ENCODE assay signal across 18 cellular contexts in the genomic region with DNA sequence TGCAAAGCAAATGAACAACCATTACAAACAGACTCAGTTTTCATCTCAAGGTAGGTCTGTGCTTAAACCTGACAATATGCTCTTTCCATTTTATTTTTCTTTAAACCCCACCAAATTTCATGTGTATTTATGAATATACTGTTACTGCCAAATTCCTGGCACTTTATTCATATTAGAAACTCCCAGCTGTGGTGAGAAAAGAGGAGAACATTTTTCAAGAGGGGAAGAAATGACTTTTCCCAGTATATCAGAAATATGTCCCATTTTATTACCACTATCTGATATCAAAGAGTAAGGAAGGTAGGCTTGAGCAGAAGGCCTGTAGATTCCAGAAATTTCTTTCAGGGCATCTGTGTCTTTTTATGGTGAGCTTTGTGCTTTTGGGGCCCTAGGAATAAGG.
"Had no signal": no experiment of that assay in that cellular context is flagged by ENCODE, and none has a peak within 500 bp of the region (broad histone marks: within the 10 kb centered on the region; RNA-seq: fewer than 3 reads in every experiment).

No MANE protein-coding gene starts in this region.

- H3K4me1 Mint-ChIP-seq: T-helper 17 cell had no signal

- H3K27ac ChIP-seq: adrenal gland, colonic mucosa, right atrium auricular region, WERI-Rb-1 had no signal

- H3K4me1 ChIP-seq: colonic mucosa, right atrium auricular region had no signal

- H3K4me3 ChIP-seq: adrenal gland, colonic mucosa, right atrium auricular region had no signal

- DNase-seq: activated CD4-positive, alpha-beta T cell treated with anti-CD3 and anti-CD28 coated beads, Interleukin-2, amount 50 U/mL, for 48 hours; activated naive CD4-positive, alpha-beta T cell treated with anti-CD3 and anti-CD28 coated beads, Interleukin-2, amount 50 U/mL, for 16 hours; activated T-cell treated with anti-CD3 and anti-CD28 coated beads, Interleukin-2, amount 50 U/mL, for 1 hour; colonic mucosa; kidney glomerular epithelial cell; left ventricle myocardium superior; mesendoderm; nucleus accumbens; small intestine; stimulated activated naive CD8-positive, alpha-beta T cell treated with anti-CD3 and anti-CD28 coated beads, Interleukin-15, Interleukin-2, amounts not matched to agents 100 U/mL and 50 U/mL, for 24 hours; T-helper 17 cell; WERI-Rb-1 had no signal

- H3K27ac Mint-ChIP-seq: activated T-helper 2 cell treated with anti-CD3 and anti-CD28 coated beads, Interferon-gamma antibody, Interleukin-2, Interleukin-4, amounts not matched to agents 10 μg/mL and 5 μg/mL and 100 μg/mL, durations not matched to agents 14 hours and 24 hours and 36 hours; progenitor cell of endocrine pancreas; T-helper 17 cell had no signal

- FAIRE-seq: endometrium, small intestine had no signal

- H3K9me3 Mint-ChIP-seq: nephron had no signal

- H3K36me3 ChIP-seq: adrenal gland, colonic mucosa, right atrium auricular region, WERI-Rb-1 had no signal

- H3K4me3 Mint-ChIP-seq: nephron, T-helper 17 cell had no signal

- H3K27me3 Mint-ChIP-seq: T-helper 17 cell had no signal

- H3K9me3 ChIP-seq: adrenal gland, colonic mucosa, right atrium auricular region had no signal

- H3K27me3 ChIP-seq: adrenal gland, colonic mucosa, right atrium auricular region had no signal

- ATAC-seq: left ventricle myocardium superior; stimulated activated naive CD8-positive, alpha-beta T cell treated with anti-CD3 and anti-CD28 coated beads, Interleukin-15, Interleukin-2, amounts not matched to agents 100 U/mL and 50 U/mL, for 24 hours; T-helper 17 cell had no signal
